In genomic region chr6:159306134-159306537, GRCh38 we compare ENCODE assay signal across 23 cellular contexts.
"Had no signal": no experiment of that assay in that cellular context is flagged by ENCODE, and none has a peak within 500 bp of the region (broad histone marks: within the 10 kb centered on the region; RNA-seq: fewer than 3 reads in every experiment).

No MANE protein-coding gene starts in this region.

- ATAC-seq: activated T-cell treated with anti-CD3 and anti-CD28 coated beads, Interleukin-2, amount 50 U/mL, for 72 hours; T-helper 17 cell had no signal

- H3K9me3 Mint-ChIP-seq: activated naive CD4-positive, alpha-beta T cell treated with anti-CD3 and anti-CD28 coated beads for 36 hours; activated naive CD8-positive, alpha-beta T cell treated with anti-CD3 and anti-CD28 coated beads, Interleukin-2, amount 10 ng/mL, durations not matched to agents 7 days and 5 days; activated T-cell treated with anti-CD3 and anti-CD28 coated beads, Interleukin-2, amount 50 U/mL, for 72 hours; memory B cell; nephron; stimulated activated naive CD8-positive, alpha-beta T cell treated with anti-CD3 and anti-CD28 coated beads, Interleukin-15, Interleukin-2, amounts not matched to agents 100 ng/mL and 50 ng/mL, for 24 hours had no signal

- H3K36me3 ChIP-seq: breast epithelium, pancreas, tibial artery had no signal

- H3K4me1 ChIP-seq: breast epithelium, pancreas, psoas muscle had no signal

- H3K4me3 ChIP-seq: breast epithelium, coronary artery, pancreas, psoas muscle, skin epidermis, tibial artery had no signal

- H3K4me1 Mint-ChIP-seq: activated naive CD8-positive, alpha-beta T cell treated with anti-CD3 and anti-CD28 coated beads, Interleukin-2, amount 10 ng/mL, durations not matched to agents 7 days and 5 days; memory B cell; nephron; T-helper 17 cell had no signal

- H3K36me3 Mint-ChIP-seq: activated naive CD8-positive, alpha-beta T cell treated with anti-CD3 and anti-CD28 coated beads, Interleukin-2, amount 10 ng/mL, durations not matched to agents 7 days and 5 days; memory B cell had no signal

- DNase-seq: activated CD4-positive, alpha-beta T cell treated with anti-CD3 and anti-CD28 coated beads for 4 hours; activated CD4-positive, alpha-beta T cell treated with anti-CD3 and anti-CD28 coated beads, Interleukin-2, amount 50 U/mL, for 48 hours; activated CD4-positive, CD25-positive, alpha-beta regulatory T cell; activated CD8-positive, alpha-beta memory T cell treated with anti-CD3 and anti-CD28 coated beads, Interleukin-2, amount 50 U/mL, for 48 hours; activated effector memory CD4-positive, alpha-beta T cell treated with Interleukin-2 at 50 U/mL for 16 hours; activated naive CD4-positive, alpha-beta T cell treated with anti-CD3 and anti-CD28 coated beads for 36 hours; activated naive CD8-positive, alpha-beta T cell treated with anti-CD3 and anti-CD28 coated beads, Interleukin-2, amount 10 ng/mL, durations not matched to agents 7 days and 5 days; activated T-cell treated with anti-CD3 and anti-CD28 coated beads, Interleukin-2, amount 50 U/mL, for 72 hours; amniotic stem cell; cerebellar nuclear complex; foreskin fibroblast; pancreas; psoas muscle; right cardiac atrium; stimulated activated CD4-positive, alpha-beta T cell treated with anti-CD3 and anti-CD28 coated beads, Interleukin-1b, Interleukin-23, amount 100 ng/mL, for 48 hours; T-helper 17 cell; tibial artery had no signal

- H3K27ac Mint-ChIP-seq: activated naive CD4-positive, alpha-beta T cell treated with anti-CD3 and anti-CD28 coated beads for 36 hours; activated naive CD8-positive, alpha-beta T cell treated with anti-CD3 and anti-CD28 coated beads, Interleukin-2, amount 10 ng/mL, durations not matched to agents 7 days and 5 days; activated T-cell treated with anti-CD3 and anti-CD28 coated beads, Interleukin-2, amount 50 U/mL, for 72 hours; memory B cell; nephron; stimulated activated naive CD8-positive, alpha-beta T cell treated with anti-CD3 and anti-CD28 coated beads, Interleukin-15, Interleukin-2, amounts not matched to agents 100 ng/mL and 50 ng/mL, for 24 hours; T-helper 17 cell had no signal

- H3K27me3 ChIP-seq: breast epithelium, pancreas, tibial artery had no signal

- H3K9me3 ChIP-seq: breast epithelium, pancreas, psoas muscle, tibial artery had no signal

- H3K27ac ChIP-seq: breast epithelium, coronary artery, pancreas, psoas muscle, skin epidermis, tibial artery had no signal

- H3K4me3 Mint-ChIP-seq: activated naive CD4-positive, alpha-beta T cell treated with anti-CD3 and anti-CD28 coated beads for 36 hours; activated naive CD8-positive, alpha-beta T cell treated with anti-CD3 and anti-CD28 coated beads, Interleukin-2, amount 10 ng/mL, durations not matched to agents 7 days and 5 days; activated T-cell treated with anti-CD3 and anti-CD28 coated beads, Interleukin-2, amount 50 U/mL, for 72 hours; memory B cell; nephron; stimulated activated naive CD8-positive, alpha-beta T cell treated with anti-CD3 and anti-CD28 coated beads, Interleukin-15, Interleukin-2, amounts not matched to agents 100 ng/mL and 50 ng/mL, for 24 hours; T-helper 17 cell had no signal
